Comparison of ENCODE assay signal across 7 cellular contexts in genomic region chr19:46716013-46716671, GRCh38. TPM values are rescaled to one million over a fixed set of nuclear protein-coding genes. Genes with fewer than 3 reads are reported as not detected.
DNase-seq lines count a peak whose midpoint lies in the region; ATAC-seq and TF ChIP-seq lines count a peak whose summit lies in the region.

No MANE protein-coding gene starts in this region.

- peaks cover 9% of the 10 kb centered on the region for H4K20me1 ChIP-seq in GM23338 (replicated peaks; ENCODE audit: insufficient read depth)

- H3K9ac ChIP-seq in endodermal cell (ENCODE audit: extremely low read depth, low read length, poor library complexity, severe bottlenecking) = peak overlapping the region; percentile 86

- 0 to 2% methylated on average over 11 to 42 of the region's 42 CpGs for WGBS in endodermal cell (ENCODE audit: insufficient coverage in 1 of 2, insufficient read length in 1 of 2), 2 experiments

- peak overlapping the region; percentile 77 for H3K4me2 ChIP-seq in GM23338

- peak overlapping the region; percentile 97 for H3K4me3 Mint-ChIP-seq in GM23338
- peak overlapping the region; percentile 94 for H3K4me3 Mint-ChIP-seq in endodermal cell
- H3K4me3 Mint-ChIP-seq in nephron progenitor cell = peak overlapping the region; percentile 98

- H3K4me3 ChIP-seq in GM23338 (peak overlapping the region; percentile 97), RWPE2 (ENCODE audit: severe bottlenecking) (peak overlapping the region; percentile 52), endodermal cell (ENCODE audit: low read length) (peak overlapping the region; percentile 96)

- H3K9me3 Mint-ChIP-seq in GM23338 = no peaks in the 10 kb centered on the region
- no peaks in the 10 kb centered on the region for H3K9me3 Mint-ChIP-seq in endodermal cell
- no peaks in the 10 kb centered on the region for H3K9me3 Mint-ChIP-seq in nephron progenitor cell

- peaks cover 19% of the 10 kb centered on the region for H3K27me3 Mint-ChIP-seq in GM23338 (ENCODE audit: insufficient read depth, low read depth, poor library complexity)
- H3K27me3 Mint-ChIP-seq in endodermal cell (ENCODE audit: insufficient read depth) = no peaks in the 10 kb centered on the region
- H3K27me3 Mint-ChIP-seq in nephron progenitor cell (ENCODE audit: low read depth, poor library complexity) = no peaks in the 10 kb centered on the region

- peaks cover 21% of the 10 kb centered on the region for H3F3A ChIP-seq in GM23338 (replicated peaks; ENCODE audit: low read depth)

- DNase-seq in GM23338 (ENCODE audit: low spot score) (peak; percentile 75), RWPE2 (ENCODE audit: low spot score) (peak; percentile 73), endodermal cell (peak; percentile 82), nephron progenitor cell (peak; percentile 72), inferior parietal cortex (ENCODE audit: extremely low spot score) (no peak), activated gamma-delta T cell (lab: John Stamatoyannopoulos, UW) (no peak)

- no peaks in the 10 kb centered on the region for H3K36me3 ChIP-seq in GM23338 (ENCODE audit: insufficient read depth)
- H3K36me3 ChIP-seq in RWPE2 (ENCODE audit: low read depth) = peaks cover 24% of the 10 kb centered on the region
- H3K36me3 ChIP-seq in endodermal cell (ENCODE audit: control insufficient read depth, insufficient read depth, low read length) = peaks cover 4% of the 10 kb centered on the region

- peak overlapping the region; percentile 66 for H2AFZ ChIP-seq in GM23338

- no peaks in the 10 kb centered on the region for H3K9me3 ChIP-seq in RWPE2 (ENCODE audit: severe bottlenecking)
- H3K9me3 ChIP-seq in endodermal cell (ENCODE audit: control insufficient read depth, low read length) = no peaks in the 10 kb centered on the region

- H3K4me1 ChIP-seq in GM23338 (ENCODE audit: insufficient read depth) = peaks cover 25% of the 10 kb centered on the region
- H3K4me1 ChIP-seq in RWPE2 (ENCODE audit: insufficient read depth, poor library complexity, severe bottlenecking) = peaks cover 10% of the 10 kb centered on the region
- H3K4me1 ChIP-seq in endodermal cell (ENCODE audit: control insufficient read depth, insufficient read depth, low read length) = no peaks in the 10 kb centered on the region

- H3K27ac ChIP-seq in GM23338 (ENCODE audit: low read depth) (peak overlapping the region; percentile 92), RWPE2 (ENCODE audit: poor library complexity, severe bottlenecking) (peak overlapping the region; percentile 72), endodermal cell (ENCODE audit: low read depth, low read length) (peak overlapping the region; percentile 41)

- peak; percentile 20 for ATAC-seq in GM23338
- ATAC-seq in RWPE2 (ENCODE audit: low read depth) = peak; percentile 13; the same call in 1 of the 3 replicates
- ATAC-seq in GM18519 (IDR thresholded peaks at IDR 0.05; ENCODE audit: low FRiP score, unreplicated experiment) = no peak

- H3K9me2 ChIP-seq in GM23338 (ENCODE audit: insufficient read depth) = no peaks in the 10 kb centered on the region

- peak overlapping the region; percentile 89 for H3K27ac Mint-ChIP-seq in GM23338
- H3K27ac Mint-ChIP-seq in endodermal cell = peak overlapping the region; percentile 93
- H3K27ac Mint-ChIP-seq in nephron progenitor cell = peak overlapping the region; percentile 83

- H3K27me3 ChIP-seq in GM23338 (ENCODE audit: insufficient read depth) (no peaks in the 10 kb centered on the region), RWPE2 (ENCODE audit: insufficient read depth, poor library complexity, severe bottlenecking) (no peaks in the 10 kb centered on the region), endodermal cell (ENCODE audit: control insufficient read depth, insufficient read depth, low read length, poor library complexity, severe bottlenecking) (no peaks in the 10 kb centered on the region)

- H3K36me3 Mint-ChIP-seq in GM23338 (ENCODE audit: low read depth) (peaks cover 13% of the 10 kb centered on the region), endodermal cell (ENCODE audit: low read depth) (peaks cover 18% of the 10 kb centered on the region), nephron progenitor cell (ENCODE audit: low read depth) (peaks cover 5% of the 10 kb centered on the region)

- peak; percentile 38 to 43 for TF ChIP-seq CTCF in GM23338 (conservative IDR thresholded peaks at IDR 0.05; ENCODE audit: low read depth in 2 of 2)
- TF ChIP-seq CTCF in RWPE2 (IDR thresholded peaks at IDR 0.05; ENCODE audit: poor library complexity, severe bottlenecking) = peak; percentile 18
- TF ChIP-seq CTCF in endodermal cell (conservative IDR thresholded peaks at IDR 0.05) = peak; percentile 66
- peak; percentile 36 for TF ChIP-seq CTCF in nephron progenitor cell (IDR thresholded peaks at IDR 0.05)

- peaks cover 33% of the 10 kb centered on the region for H3K79me2 ChIP-seq in GM23338 (replicated peaks; ENCODE audit: insufficient read depth)

- H3K4me1 Mint-ChIP-seq in GM23338 (peaks cover 28% of the 10 kb centered on the region), endodermal cell (peaks cover 13% of the 10 kb centered on the region), nephron progenitor cell (peaks cover 38% of the 10 kb centered on the region)

TF ChIP-seq in GM23338, 12 proteins besides CTCF, POLR2A, EP300 and RAD21 (continues in another document):
- no peak for TF ChIP-seq POLR2AphosphoS5 (IDR thresholded peaks at IDR 0.05; ENCODE audit: low read depth)
- no peak for TF ChIP-seq ZNF331 (CRISPR knock-in tag; IDR thresholded peaks at IDR 0.05; ENCODE audit: low read depth)
- TF ChIP-seq EZH2phosphoT487 (IDR thresholded peaks at IDR 0.05; ENCODE audit: unreplicated experiment) = no peak
- no peak for TF ChIP-seq ZNF114 (CRISPR knock-in tag; IDR thresholded peaks at IDR 0.05)

RNA-seq across cellular contexts. Expression of gene PRKD2, which starts 0.8 kb away (rescaled TPM):
- total RNA-seq in GM23338 (2014; rRNA removed; shearing (Covaris generic)) = 66.6 and 68.0 TPM in 2 replicates
- 53.8 and 53.9 TPM in 2 replicates for polyA plus RNA-seq in GM23338 (2016; fragmentation: Nextera tagmentation; extraction: Ambion mirVana)
- total RNA-seq in endodermal cell = 10 to 100 TPM; 80.5 to 90.8 TPM
- polyA plus RNA-seq in endodermal cell (2013, experiment 1 of 2) = 29.2 TPM
- polyA plus RNA-seq in endodermal cell (2013, experiment 2 of 2) = 30.6 TPM

RNA-seq across cellular contexts. Expression of gene FKRP, which starts 29.7 kb away (rescaled TPM):
- 25.5 and 31.9 TPM in 2 replicates for total RNA-seq in GM23338 (2014; rRNA removed; shearing (Covaris generic))
- 8.9 and 11.5 TPM in 2 replicates for polyA plus RNA-seq in GM23338 (2016; fragmentation: Nextera tagmentation; extraction: Ambion mirVana)
- total RNA-seq in endodermal cell = 10 to 100 TPM; 19.8 to 33.7 TPM
- polyA plus RNA-seq in endodermal cell (2013, experiment 1 of 2) = 28.9 TPM
- 25.7 TPM for polyA plus RNA-seq in endodermal cell (2013, experiment 2 of 2)

RNA-seq across cellular contexts. Expression of gene STRN4, which starts 30.1 kb away (rescaled TPM):
- 131 and 140 TPM in 2 replicates for total RNA-seq in GM23338 (2014; rRNA removed; shearing (Covaris generic))
- 58.0 and 62.1 TPM in 2 replicates for polyA plus RNA-seq in GM23338 (2016; fragmentation: Nextera tagmentation; extraction: Ambion mirVana)
- 100 to 1,000 TPM; 142 to 155 TPM for total RNA-seq in endodermal cell
- 94.4 TPM for polyA plus RNA-seq in endodermal cell (2013, experiment 1 of 2)
- polyA plus RNA-seq in endodermal cell (2013, experiment 2 of 2) = 83.3 TPM

RNA-seq across cellular contexts. Expression of gene DACT3, which starts 55.2 kb away (rescaled TPM):
- total RNA-seq in GM23338 (2014; rRNA removed; shearing (Covaris generic)) = 1.2 and 2.6 TPM in 2 replicates
- polyA plus RNA-seq in GM23338 (2016; fragmentation: Nextera tagmentation; extraction: Ambion mirVana) = 0.75 and 0.78 TPM in 2 replicates
- total RNA-seq in endodermal cell = under 1 TPM; 0.15 to 0.70 TPM
- polyA plus RNA-seq in endodermal cell (2013, experiment 1 of 2) = 11.3 TPM
- 10.6 TPM for polyA plus RNA-seq in endodermal cell (2013, experiment 2 of 2)

Comparison
In these comparisons a context has a peak if more than half of its experiments do, and no peak if none do; other contexts are left out.
1. DNase-seq: peak in GM23338 (single experiment), RWPE2 (single experiment), endodermal cell (single experiment) and nephron progenitor cell (single experiment); none in inferior parietal cortex (single experiment) and activated gamma-delta T cell (single experiment).
2. H3K27ac ChIP-seq: peak in every context shown above with its lines; median percentile 92 in GM23338; 72 in RWPE2; 41 in endodermal cell.
3. Peak in every context shown above with its lines, with median percentiles within 50 percentile points of each other: H3K4me3 ChIP-seq, H3K27ac Mint-ChIP-seq, H3K4me3 Mint-ChIP-seq and CTCF ChIP-seq.